In the genomic region with DNA sequence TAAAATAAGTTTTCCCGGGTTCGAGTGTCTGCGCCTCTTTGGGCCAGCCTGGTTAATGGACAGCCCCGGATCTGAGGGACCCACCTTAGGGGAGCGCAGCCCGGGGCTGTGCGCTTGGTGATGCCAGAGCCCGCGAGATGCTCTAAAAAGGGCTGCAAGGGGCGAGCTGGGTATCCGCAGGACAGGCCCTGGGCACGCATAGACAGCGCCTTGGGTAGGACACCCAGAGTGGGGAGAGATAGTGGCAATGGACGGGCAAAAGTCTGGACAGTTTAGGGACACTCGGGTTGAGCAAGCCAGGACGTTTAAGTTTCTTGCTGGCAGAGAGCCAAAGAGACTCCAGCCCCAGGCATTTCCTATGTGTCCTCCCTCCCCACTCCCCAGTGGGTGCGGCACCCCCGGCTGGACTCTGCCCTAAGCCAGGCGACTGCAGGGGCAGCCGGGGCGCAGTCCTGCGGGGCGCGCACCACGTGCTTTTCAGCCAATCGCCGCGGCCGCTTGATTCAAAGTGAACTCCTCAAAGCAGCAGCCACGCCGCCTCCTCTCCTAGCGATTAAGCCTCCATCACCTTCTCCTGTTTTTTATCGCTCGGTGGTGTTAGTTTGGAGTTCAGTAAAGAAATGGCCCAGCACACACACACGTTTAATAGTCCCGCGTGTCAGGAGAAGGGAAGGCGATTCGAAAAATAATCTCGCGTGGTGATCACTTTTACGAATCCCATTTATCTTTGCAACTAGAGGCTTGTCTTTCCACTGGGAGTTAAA, we compare ENCODE assay signal across 1 cellular context.
TF ChIP-seq lines count a peak whose summit lies in the region.

No MANE protein-coding gene starts in this region.

TF ChIP-seq in endothelial cell of umbilical vein, 7 proteins besides CTCF, POLR2A, EP300 and RAD21 (continued from another document):
- TF ChIP-seq POLR2AphosphoS5 (IDR thresholded peaks at IDR 0.05; ENCODE audit: insufficient read depth, low read depth, low read length) = no peak
- no peak for TF ChIP-seq GATA2 (IDR thresholded peaks at IDR 0.05; ENCODE audit: insufficient read depth, insufficient read length, low read depth, low read length)
- TF ChIP-seq FOS (IDR thresholded peaks at IDR 0.05; ENCODE audit: borderline replicate concordance, insufficient read depth, low read length) = no peak
- TF ChIP-seq MYC (IDR thresholded peaks at IDR 0.05; ENCODE audit: low read depth, low read length) = peak; percentile 7
